Comparison of ENCODE assay signal across 1 cellular context in the genomic region with DNA sequence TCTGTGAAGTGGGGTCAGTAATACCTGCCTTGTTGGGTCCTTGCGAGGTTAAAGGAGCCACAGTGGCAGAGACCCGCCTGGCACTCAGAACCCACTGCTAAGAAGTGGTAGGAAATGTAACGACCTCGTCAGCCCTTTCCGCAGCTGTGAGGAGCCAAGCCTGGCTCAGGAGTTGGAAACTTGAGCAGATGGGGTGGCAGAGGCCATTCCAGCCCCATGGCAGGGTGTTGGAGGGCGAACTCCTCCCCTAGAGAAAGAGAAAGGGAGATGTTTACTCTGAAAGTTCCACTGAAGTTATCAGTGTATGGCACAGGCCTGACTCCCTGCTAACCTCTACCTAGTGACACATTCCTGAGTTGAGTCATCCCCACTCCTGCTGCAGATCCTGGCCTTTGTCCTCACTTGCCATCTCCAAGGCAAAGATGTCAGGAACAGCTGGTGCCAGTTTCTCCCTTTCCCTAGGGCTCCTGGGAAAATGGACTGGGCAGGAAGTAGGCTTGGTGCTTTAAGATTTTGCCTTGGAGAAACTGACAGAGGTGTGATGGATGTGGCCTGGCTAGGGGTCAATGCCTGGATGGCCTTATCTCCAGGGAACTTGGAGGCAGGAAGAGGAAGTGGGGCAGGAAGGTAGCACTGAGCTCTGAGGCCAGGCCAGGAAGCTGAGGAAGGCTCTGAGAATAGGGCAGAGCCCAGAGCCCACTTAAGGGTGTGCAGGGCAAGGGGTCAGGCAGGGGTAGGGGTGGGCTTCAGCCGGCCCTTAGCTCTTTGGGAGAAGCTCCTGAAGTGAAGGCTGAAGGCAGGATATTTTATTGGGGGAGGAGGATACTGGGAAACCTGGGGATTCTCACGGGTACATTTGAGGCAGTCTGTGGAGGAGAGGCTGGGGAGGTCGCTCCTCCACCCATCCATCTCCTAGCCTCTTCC.
TF ChIP-seq lines count a peak whose summit lies in the region.

No MANE protein-coding gene starts in this region.

TF ChIP-seq in HepG2, 621 proteins besides CTCF, POLR2A, EP300 and RAD21 (continued from another document and continues in another):
- TF ChIP-seq, protein P1, sequence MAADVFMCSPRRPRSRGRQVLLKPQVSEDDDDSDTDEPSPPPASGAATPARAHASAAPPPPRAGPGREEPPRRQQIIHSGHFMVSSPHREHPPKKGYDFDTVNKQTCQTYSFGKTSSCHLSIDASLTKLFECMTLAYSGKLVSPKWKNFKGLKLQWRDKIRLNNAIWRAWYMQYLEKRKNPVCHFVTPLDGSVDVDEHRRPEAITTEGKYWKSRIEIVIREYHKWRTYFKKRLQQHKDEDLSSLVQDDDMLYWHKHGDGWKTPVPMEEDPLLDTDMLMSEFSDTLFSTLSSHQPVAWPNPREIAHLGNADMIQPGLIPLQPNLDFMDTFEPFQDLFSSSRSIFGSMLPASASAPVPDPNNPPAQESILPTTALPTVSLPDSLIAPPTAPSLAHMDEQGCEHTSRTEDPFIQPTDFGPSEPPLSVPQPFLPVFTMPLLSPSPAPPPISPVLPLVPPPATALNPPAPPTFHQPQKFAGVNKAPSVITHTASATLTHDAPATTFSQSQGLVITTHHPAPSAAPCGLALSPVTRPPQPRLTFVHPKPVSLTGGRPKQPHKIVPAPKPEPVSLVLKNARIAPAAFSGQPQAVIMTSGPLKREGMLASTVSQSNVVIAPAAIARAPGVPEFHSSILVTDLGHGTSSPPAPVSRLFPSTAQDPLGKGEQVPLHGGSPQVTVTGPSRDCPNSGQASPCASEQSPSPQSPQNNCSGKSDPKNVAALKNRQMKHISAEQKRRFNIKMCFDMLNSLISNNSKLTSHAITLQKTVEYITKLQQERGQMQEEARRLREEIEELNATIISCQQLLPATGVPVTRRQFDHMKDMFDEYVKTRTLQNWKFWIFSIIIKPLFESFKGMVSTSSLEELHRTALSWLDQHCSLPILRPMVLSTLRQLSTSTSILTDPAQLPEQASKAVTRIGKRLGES (CRISPR knock-in tag; IDR thresholded peaks at IDR 0.05; ENCODE audit: borderline replicate concordance) = no peak
- no peak for TF ChIP-seq PHF5A (CRISPR knock-in tag; IDR thresholded peaks at IDR 0.05; ENCODE audit: low read depth, unreplicated experiment)
- TF ChIP-seq ZNF775 (CRISPR knock-in tag; IDR thresholded peaks at IDR 0.05; ENCODE audit: borderline replicate concordance) = peak; percentile 95; the same call in 1 of the 2 replicates
- TF ChIP-seq ARID2 (CRISPR knock-in tag; IDR thresholded peaks at IDR 0.05; ENCODE audit: borderline replicate concordance) = peak; percentile 93
- TF ChIP-seq ZKSCAN8 (CRISPR knock-in tag; IDR thresholded peaks at IDR 0.05; ENCODE audit: borderline replicate concordance) = peak; percentile 84; the same call in 1 of the 2 replicates
- no peak for TF ChIP-seq ZSCAN25 (CRISPR knock-in tag; IDR thresholded peaks at IDR 0.05)
- TF ChIP-seq POGZ (CRISPR knock-in tag; IDR thresholded peaks at IDR 0.05) = no peak; the same call in 1 of the 2 replicates
- TF ChIP-seq ZFP82 (CRISPR knock-in tag; IDR thresholded peaks at IDR 0.05; ENCODE audit: borderline replicate concordance) = peak; percentile 42; the same call in 1 of the 2 replicates
- TF ChIP-seq GATAD2A (CRISPR knock-in tag; IDR thresholded peaks at IDR 0.05) = peak; percentile 94
- peak; percentile 59 for TF ChIP-seq ZNF607 (CRISPR knock-in tag; IDR thresholded peaks at IDR 0.05; ENCODE audit: borderline replicate concordance)
- peak; percentile 42; the same call in 1 of the 2 replicates for TF ChIP-seq HOXA3 (CRISPR knock-in tag; IDR thresholded peaks at IDR 0.05)
- TF ChIP-seq, protein P2, sequence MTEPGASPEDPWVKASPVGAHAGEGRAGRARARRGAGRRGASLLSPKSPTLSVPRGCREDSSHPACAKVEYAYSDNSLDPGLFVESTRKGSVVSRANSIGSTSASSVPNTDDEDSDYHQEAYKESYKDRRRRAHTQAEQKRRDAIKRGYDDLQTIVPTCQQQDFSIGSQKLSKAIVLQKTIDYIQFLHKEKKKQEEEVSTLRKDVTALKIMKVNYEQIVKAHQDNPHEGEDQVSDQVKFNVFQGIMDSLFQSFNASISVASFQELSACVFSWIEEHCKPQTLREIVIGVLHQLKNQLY (CRISPR knock-in tag; IDR thresholded peaks at IDR 0.05) = peak; percentile 79
- peak; percentile 80; the same call in 1 of the 2 replicates for TF ChIP-seq GTF3A (CRISPR knock-in tag; conservative IDR thresholded peaks at IDR 0.05)
- no peak for TF ChIP-seq NFRKB (IDR thresholded peaks at IDR 0.05)
- TF ChIP-seq MAFG (CRISPR knock-in tag; IDR thresholded peaks at IDR 0.05) = no peak
- TF ChIP-seq HOXD1 (CRISPR knock-in tag; IDR thresholded peaks at IDR 0.05) = peak; percentile 91
- TF ChIP-seq MBNL3 (CRISPR knock-in tag; conservative IDR thresholded peaks at IDR 0.05) = no peak; the same call in 1 of the 2 replicates
- 0 out of 2 replicates have a peak, but pooled peaks have one; percentile 9 for TF ChIP-seq ARNTL (CRISPR knock-in tag; IDR thresholded peaks at IDR 0.05)
- TF ChIP-seq, protein P3, sequence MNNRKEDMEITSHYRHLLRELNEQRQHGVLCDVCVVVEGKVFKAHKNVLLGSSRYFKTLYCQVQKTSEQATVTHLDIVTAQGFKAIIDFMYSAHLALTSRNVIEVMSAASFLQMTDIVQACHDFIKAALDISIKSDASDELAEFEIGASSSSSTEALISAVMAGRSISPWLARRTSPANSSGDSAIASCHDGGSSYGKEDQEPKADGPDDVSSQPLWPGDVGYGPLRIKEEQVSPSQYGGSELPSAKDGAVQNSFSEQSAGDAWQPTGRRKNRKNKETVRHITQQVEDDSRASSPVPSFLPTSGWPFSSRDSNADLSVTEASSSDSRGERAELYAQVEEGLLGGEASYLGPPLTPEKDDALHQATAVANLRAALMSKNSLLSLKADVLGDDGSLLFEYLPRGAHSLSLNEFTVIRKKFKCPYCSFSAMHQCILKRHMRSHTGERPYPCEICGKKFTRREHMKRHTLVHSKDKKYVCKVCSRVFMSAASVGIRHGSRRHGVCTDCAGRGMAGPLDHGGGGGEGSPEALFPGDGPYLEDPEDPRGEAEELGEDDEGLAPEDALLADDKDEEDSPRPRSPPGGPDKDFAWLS (CRISPR knock-in tag; IDR thresholded peaks at IDR 0.05; ENCODE audit: borderline replicate concordance) = no peak
- TF ChIP-seq, protein P4, sequence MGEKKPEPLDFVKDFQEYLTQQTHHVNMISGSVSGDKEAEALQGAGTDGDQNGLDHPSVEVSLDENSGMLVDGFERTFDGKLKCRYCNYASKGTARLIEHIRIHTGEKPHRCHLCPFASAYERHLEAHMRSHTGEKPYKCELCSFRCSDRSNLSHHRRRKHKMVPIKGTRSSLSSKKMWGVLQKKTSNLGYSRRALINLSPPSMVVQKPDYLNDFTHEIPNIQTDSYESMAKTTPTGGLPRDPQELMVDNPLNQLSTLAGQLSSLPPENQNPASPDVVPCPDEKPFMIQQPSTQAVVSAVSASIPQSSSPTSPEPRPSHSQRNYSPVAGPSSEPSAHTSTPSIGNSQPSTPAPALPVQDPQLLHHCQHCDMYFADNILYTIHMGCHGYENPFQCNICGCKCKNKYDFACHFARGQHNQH (CRISPR knock-in tag; IDR thresholded peaks at IDR 0.05) = peak; percentile 42; the same call in 1 of the 2 replicates
- TF ChIP-seq FOXK2 (IDR thresholded peaks at IDR 0.05) = peak; percentile 88
- no peak for TF ChIP-seq ZNF83 (CRISPR knock-in tag; IDR thresholded peaks at IDR 0.05; ENCODE audit: borderline replicate concordance)
- TF ChIP-seq ATF7-NPFF (CRISPR knock-in tag; IDR thresholded peaks at IDR 0.05; ENCODE audit: low read depth) = peak; percentile 51; the same call in 1 of the 2 replicates
- TF ChIP-seq, protein P5, sequence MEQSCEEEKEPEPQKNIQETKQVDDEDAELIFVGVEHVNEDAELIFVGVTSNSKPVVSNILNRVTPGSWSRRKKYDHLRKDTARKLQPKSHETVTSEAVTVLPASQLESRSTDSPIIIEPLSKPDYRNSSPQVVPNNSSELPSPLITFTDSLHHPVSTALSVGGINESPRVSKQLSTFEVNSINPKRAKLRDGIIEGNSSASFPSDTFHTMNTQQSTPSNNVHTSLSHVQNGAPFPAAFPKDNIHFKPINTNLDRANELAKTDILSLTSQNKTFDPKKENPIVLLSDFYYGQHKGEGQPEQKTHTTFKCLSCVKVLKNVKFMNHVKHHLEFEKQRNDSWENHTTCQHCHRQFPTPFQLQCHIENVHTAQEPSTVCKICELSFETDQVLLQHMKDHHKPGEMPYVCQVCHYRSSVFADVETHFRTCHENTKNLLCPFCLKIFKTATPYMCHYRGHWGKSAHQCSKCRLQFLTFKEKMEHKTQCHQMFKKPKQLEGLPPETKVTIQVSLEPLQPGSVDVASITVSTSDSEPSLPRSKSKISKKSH (CRISPR knock-in tag; IDR thresholded peaks at IDR 0.05; ENCODE audit: borderline replicate concordance) = peak; percentile 12; the same call in 1 of the 2 replicates
- peak; percentile 29; the same call in 1 of the 2 replicates for TF ChIP-seq ZNF616 (CRISPR knock-in tag; IDR thresholded peaks at IDR 0.05; ENCODE audit: low read depth)
- TF ChIP-seq ISL2 (CRISPR knock-in tag; IDR thresholded peaks at IDR 0.05) = no peak
- TF ChIP-seq TCF7L2 (IDR thresholded peaks at IDR 0.05; ENCODE audit: low read depth, low read length) = no peak
- TF ChIP-seq ZNF460 (CRISPR knock-in tag; IDR thresholded peaks at IDR 0.05; ENCODE audit: borderline replicate concordance) = no peak; the same call in 1 of the 2 replicates
- no peak for TF ChIP-seq ZNF382 (CRISPR knock-in tag; IDR thresholded peaks at IDR 0.05; ENCODE audit: borderline replicate concordance)
- TF ChIP-seq, protein P6, sequence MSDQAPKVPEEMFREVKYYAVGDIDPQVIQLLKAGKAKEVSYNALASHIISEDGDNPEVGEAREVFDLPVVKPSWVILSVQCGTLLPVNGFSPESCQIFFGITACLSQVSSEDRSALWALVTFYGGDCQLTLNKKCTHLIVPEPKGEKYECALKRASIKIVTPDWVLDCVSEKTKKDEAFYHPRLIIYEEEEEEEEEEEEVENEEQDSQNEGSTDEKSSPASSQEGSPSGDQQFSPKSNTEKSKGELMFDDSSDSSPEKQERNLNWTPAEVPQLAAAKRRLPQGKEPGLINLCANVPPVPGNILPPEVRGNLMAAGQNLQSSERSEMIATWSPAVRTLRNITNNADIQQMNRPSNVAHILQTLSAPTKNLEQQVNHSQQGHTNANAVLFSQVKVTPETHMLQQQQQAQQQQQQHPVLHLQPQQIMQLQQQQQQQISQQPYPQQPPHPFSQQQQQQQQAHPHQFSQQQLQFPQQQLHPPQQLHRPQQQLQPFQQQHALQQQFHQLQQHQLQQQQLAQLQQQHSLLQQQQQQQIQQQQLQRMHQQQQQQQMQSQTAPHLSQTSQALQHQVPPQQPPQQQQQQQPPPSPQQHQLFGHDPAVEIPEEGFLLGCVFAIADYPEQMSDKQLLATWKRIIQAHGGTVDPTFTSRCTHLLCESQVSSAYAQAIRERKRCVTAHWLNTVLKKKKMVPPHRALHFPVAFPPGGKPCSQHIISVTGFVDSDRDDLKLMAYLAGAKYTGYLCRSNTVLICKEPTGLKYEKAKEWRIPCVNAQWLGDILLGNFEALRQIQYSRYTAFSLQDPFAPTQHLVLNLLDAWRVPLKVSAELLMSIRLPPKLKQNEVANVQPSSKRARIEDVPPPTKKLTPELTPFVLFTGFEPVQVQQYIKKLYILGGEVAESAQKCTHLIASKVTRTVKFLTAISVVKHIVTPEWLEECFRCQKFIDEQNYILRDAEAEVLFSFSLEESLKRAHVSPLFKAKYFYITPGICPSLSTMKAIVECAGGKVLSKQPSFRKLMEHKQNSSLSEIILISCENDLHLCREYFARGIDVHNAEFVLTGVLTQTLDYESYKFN (CRISPR knock-in tag; conservative IDR thresholded peaks at IDR 0.05) = peak; percentile 82
- peak; percentile 54 for TF ChIP-seq THAP11 (CRISPR knock-in tag; IDR thresholded peaks at IDR 0.05)
- TF ChIP-seq ZNF766 (CRISPR knock-in tag; IDR thresholded peaks at IDR 0.05; ENCODE audit: borderline replicate concordance) = peak; percentile 12; the same call in 1 of the 2 replicates
- TF ChIP-seq, protein P7, sequence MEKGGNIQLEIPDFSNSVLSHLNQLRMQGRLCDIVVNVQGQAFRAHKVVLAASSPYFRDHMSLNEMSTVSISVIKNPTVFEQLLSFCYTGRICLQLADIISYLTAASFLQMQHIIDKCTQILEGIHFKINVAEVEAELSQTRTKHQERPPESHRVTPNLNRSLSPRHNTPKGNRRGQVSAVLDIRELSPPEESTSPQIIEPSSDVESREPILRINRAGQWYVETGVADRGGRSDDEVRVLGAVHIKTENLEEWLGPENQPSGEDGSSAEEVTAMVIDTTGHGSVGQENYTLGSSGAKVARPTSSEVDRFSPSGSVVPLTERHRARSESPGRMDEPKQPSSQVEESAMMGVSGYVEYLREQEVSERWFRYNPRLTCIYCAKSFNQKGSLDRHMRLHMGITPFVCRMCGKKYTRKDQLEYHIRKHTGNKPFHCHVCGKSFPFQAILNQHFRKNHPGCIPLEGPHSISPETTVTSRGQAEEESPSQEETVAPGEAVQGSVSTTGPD (CRISPR knock-in tag; IDR thresholded peaks at IDR 0.05) = no peak
- no peak for TF ChIP-seq TOE1 (CRISPR knock-in tag; IDR thresholded peaks at IDR 0.05)
- TF ChIP-seq, protein P8, sequence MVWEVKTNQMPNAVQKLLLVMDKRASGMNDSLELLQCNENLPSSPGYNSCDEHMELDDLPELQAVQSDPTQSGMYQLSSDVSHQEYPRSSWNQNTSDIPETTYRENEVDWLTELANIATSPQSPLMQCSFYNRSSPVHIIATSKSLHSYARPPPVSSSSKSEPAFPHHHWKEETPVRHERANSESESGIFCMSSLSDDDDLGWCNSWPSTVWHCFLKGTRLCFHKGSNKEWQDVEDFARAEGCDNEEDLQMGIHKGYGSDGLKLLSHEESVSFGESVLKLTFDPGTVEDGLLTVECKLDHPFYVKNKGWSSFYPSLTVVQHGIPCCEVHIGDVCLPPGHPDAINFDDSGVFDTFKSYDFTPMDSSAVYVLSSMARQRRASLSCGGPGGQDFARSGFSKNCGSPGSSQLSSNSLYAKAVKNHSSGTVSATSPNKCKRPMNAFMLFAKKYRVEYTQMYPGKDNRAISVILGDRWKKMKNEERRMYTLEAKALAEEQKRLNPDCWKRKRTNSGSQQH (CRISPR knock-in tag; IDR thresholded peaks at IDR 0.05; ENCODE audit: low read depth) = no peak; the same call in 1 of the 2 replicates
- TF ChIP-seq HOXA7 (CRISPR knock-in tag; IDR thresholded peaks at IDR 0.05) = no peak
- no peak for TF ChIP-seq DNMT3B (CRISPR knock-in tag; conservative IDR thresholded peaks at IDR 0.05)
- TF ChIP-seq ZNF816 (CRISPR knock-in tag; IDR thresholded peaks at IDR 0.05; ENCODE audit: borderline replicate concordance) = 0 out of 2 replicates have a peak, but pooled peaks have one; percentile 7
- TF ChIP-seq SMARCC2 (IDR thresholded peaks at IDR 0.05) = 0 out of 2 replicates have a peak, but pooled peaks have one; percentile 33
- TF ChIP-seq, protein P9, sequence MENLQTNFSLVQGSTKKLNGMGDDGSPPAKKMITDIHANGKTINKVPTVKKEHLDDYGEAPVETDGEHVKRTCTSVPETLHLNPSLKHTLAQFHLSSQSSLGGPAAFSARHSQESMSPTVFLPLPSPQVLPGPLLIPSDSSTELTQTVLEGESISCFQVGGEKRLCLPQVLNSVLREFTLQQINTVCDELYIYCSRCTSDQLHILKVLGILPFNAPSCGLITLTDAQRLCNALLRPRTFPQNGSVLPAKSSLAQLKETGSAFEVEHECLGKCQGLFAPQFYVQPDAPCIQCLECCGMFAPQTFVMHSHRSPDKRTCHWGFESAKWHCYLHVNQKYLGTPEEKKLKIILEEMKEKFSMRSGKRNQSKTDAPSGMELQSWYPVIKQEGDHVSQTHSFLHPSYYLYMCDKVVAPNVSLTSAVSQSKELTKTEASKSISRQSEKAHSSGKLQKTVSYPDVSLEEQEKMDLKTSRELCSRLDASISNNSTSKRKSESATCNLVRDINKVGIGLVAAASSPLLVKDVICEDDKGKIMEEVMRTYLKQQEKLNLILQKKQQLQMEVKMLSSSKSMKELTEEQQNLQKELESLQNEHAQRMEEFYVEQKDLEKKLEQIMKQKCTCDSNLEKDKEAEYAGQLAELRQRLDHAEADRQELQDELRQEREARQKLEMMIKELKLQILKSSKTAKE (CRISPR knock-in tag; IDR thresholded peaks at IDR 0.05; ENCODE audit: borderline replicate concordance) = no peak; the same call in 1 of the 2 replicates
- no peak; the same call in 1 of the 2 replicates for TF ChIP-seq ZNF558 (CRISPR knock-in tag; IDR thresholded peaks at IDR 0.05; ENCODE audit: borderline replicate concordance)
